Comparison of ENCODE assay signal across 17 cellular contexts in genomic region chr2:654896-655295, GRCh38.
"Had no signal": no experiment of that assay in that cellular context is flagged by ENCODE, and none has a peak within 500 bp of the region (broad histone marks: within the 10 kb centered on the region; RNA-seq: fewer than 3 reads in every experiment).

No MANE protein-coding gene starts in this region.

- H3K27ac Mint-ChIP-seq: activated naive CD4-positive, alpha-beta T cell treated with anti-CD3 and anti-CD28 coated beads, Interleukin-2, amount 10 ng/mL, durations not matched to agents 7 days and 5 days; activated naive CD8-positive, alpha-beta T cell treated with anti-CD3 and anti-CD28 coated beads, Interleukin-2, amount 50 U/mL, for 24 hours; brain; mesothelial cell of epicardium; nephron progenitor cell had no signal

- H3K27ac ChIP-seq: dorsolateral prefrontal cortex, lower lobe of right lung, thoracic aorta, upper lobe of right lung had no signal

- H3K36me3 Mint-ChIP-seq: activated naive CD4-positive, alpha-beta T cell treated with anti-CD3 and anti-CD28 coated beads, Interleukin-2, amount 10 ng/mL, durations not matched to agents 7 days and 5 days; brain; mesothelial cell of epicardium had no signal

- H3K9me3 ChIP-seq: lower lobe of right lung, thoracic aorta, upper lobe of right lung had no signal

- H3K4me3 ChIP-seq: dorsolateral prefrontal cortex, lower lobe of right lung, thoracic aorta, upper lobe of right lung had no signal

- DNase-seq: activated CD4-positive, CD25-positive, alpha-beta regulatory T cell; activated naive CD4-positive, alpha-beta T cell treated with anti-CD3 and anti-CD28 coated beads, Interleukin-2, amount 10 ng/mL, durations not matched to agents 7 days and 5 days; activated naive CD8-positive, alpha-beta T cell treated with anti-CD3 and anti-CD28 coated beads, Interleukin-2, amount 50 U/mL, for 24 hours; anterior cingulate cortex; dorsolateral prefrontal cortex; foreskin melanocyte; hypothalamus; lower lobe of right lung; nephron progenitor cell; nucleus accumbens; posterior cingulate gyrus; T-helper 1 cell; T1000; upper lobe of right lung had no signal

- H3K4me3 Mint-ChIP-seq: activated naive CD4-positive, alpha-beta T cell treated with anti-CD3 and anti-CD28 coated beads, Interleukin-2, amount 10 ng/mL, durations not matched to agents 7 days and 5 days; activated naive CD8-positive, alpha-beta T cell treated with anti-CD3 and anti-CD28 coated beads, Interleukin-2, amount 50 U/mL, for 24 hours; brain; mesothelial cell of epicardium; nephron progenitor cell had no signal

- H3K27me3 Mint-ChIP-seq: activated naive CD8-positive, alpha-beta T cell treated with anti-CD3 and anti-CD28 coated beads, Interleukin-2, amount 50 U/mL, for 24 hours had no signal

- H3K9me3 Mint-ChIP-seq: activated naive CD4-positive, alpha-beta T cell treated with anti-CD3 and anti-CD28 coated beads, Interleukin-2, amount 10 ng/mL, durations not matched to agents 7 days and 5 days; activated naive CD8-positive, alpha-beta T cell treated with anti-CD3 and anti-CD28 coated beads, Interleukin-2, amount 50 U/mL, for 24 hours; mesothelial cell of epicardium; nephron progenitor cell had no signal

- ATAC-seq: lower lobe of right lung had no signal

- H3K4me1 ChIP-seq: lower lobe of right lung, upper lobe of right lung had no signal

- H3K36me3 ChIP-seq: lower lobe of right lung, thoracic aorta, upper lobe of right lung had no signal
